16 cellular contexts compared by ENCODE assay signal in the genomic region with DNA sequence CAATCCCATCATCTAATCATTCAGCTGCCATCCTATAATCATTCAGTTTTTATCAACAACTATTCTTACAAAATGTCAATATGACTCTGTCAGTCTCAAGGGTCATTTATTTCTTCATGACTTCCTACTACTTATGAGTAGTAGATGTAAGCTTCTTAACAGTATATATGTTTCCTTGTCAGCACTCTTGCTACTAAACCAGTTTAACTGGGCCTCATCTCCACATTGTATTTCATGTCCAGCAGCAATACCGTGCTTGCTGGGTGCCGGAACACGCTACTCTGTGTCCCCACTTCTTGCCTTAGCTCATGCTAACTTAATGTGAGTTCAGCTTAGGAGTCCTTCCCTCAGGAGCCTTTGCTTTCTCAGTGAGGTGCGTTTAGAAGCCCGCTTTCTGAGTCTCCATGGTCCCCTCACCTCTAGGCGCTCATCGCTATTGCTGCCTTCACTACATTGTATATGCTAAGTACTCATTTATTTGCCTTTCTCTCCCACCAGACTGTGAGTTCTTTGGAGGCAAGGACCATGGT. TPM values are rescaled to one million over a fixed set of nuclear protein-coding genes. Genes with fewer than 3 reads are reported as not detected.
DNase-seq lines count a peak whose midpoint lies in the region; ATAC-seq, FAIRE-seq and TF ChIP-seq lines count a peak whose summit lies in the region.
"Had no signal": no experiment of that assay in that cellular context is flagged by ENCODE, and none has a peak within 500 bp of the region (broad histone marks: within the 10 kb centered on the region; RNA-seq: fewer than 3 reads in every experiment).

No MANE protein-coding gene starts in this region.

- peak overlapping the region; percentile 68; the same call in 1 of the 2 replicates for H3K27ac ChIP-seq in MM.1S (ENCODE audit: low read length)
- peak overlapping the region; percentile 9; the same call in 1 of the 3 replicates for H3K27ac ChIP-seq in K562 (ENCODE audit: extremely low read depth, low read depth, low read length)
- H3K27ac ChIP-seq: vagina had no signal

- H3K27me3 Mint-ChIP-seq in activated naive CD4-positive, alpha-beta T cell treated with anti-CD3 and anti-CD28 coated beads, Interleukin-2, amount 10 ng/mL, durations not matched to agents 7 days and 5 days, result no peaks in the 10 kb centered on the region
- H3K27me3 Mint-ChIP-seq in stimulated activated naive B cell treated with anti-CD40 and anti-IgM and Interleukin-4, amounts not matched to agents 10 μg/mL and 1 μg/mL and 100 μg/mL, for 72 hours, result no peaks in the 10 kb centered on the region

- in situ Hi-C loops in K562 (cut with MboI), result no loop called here
- in situ Hi-C loops in HAP-1 (cut with MboI; ENCODE audit: low sequenced_read_pairs), result no loop called here

- H4K20me1 ChIP-seq in MM.1S (ENCODE audit: insufficient read depth, low read length) (no peaks in the 10 kb centered on the region; the same call in 1 of the 2 replicates), K562 (replicated peaks; ENCODE audit: control insufficient read depth, insufficient read depth, low read length) (no peaks in the 10 kb centered on the region)

- BruUV-seq in K562 (replicated peaks; lab: Mats Ljungman, UMichigan), result no TSS peak

- peaks cover 2% of the 10 kb centered on the region for H3K36me3 Mint-ChIP-seq in activated naive CD4-positive, alpha-beta T cell treated with anti-CD3 and anti-CD28 coated beads, Interleukin-2, amount 10 ng/mL, durations not matched to agents 7 days and 5 days
- H3K36me3 Mint-ChIP-seq in stimulated activated naive B cell treated with anti-CD40 and anti-IgM and Interleukin-4, amounts not matched to agents 10 μg/mL and 1 μg/mL and 100 μg/mL, for 72 hours, result peaks cover 8 to 17% of the 10 kb centered on the region in 2 donors

- intact Hi-C loops in K562 (cut with micrococcal nuclease), result no loop called here

- peaks cover 34% of the 10 kb centered on the region for H3K4me1 Mint-ChIP-seq in activated naive CD4-positive, alpha-beta T cell treated with anti-CD3 and anti-CD28 coated beads, Interleukin-2, amount 10 ng/mL, durations not matched to agents 7 days and 5 days
- H3K4me1 Mint-ChIP-seq in stimulated activated naive B cell treated with anti-CD40 and anti-IgM and Interleukin-4, amounts not matched to agents 10 μg/mL and 1 μg/mL and 100 μg/mL, for 72 hours, result peaks cover 26 to 45% of the 10 kb centered on the region in 2 donors

- no peaks in the 10 kb centered on the region for H3K9me2 ChIP-seq in MM.1S (replicated peaks; ENCODE audit: insufficient read depth, low read length)

- no peak overlapping the region for H2AFZ ChIP-seq in MM.1S (ENCODE audit: low read length)
- no peak overlapping the region for H2AFZ ChIP-seq in K562 (ENCODE audit: low read depth, low read length)

- FAIRE-seq in K562 (lab: Jason Lieb, UNC), result no peak

- H3K4me1 ChIP-seq in MM.1S (ENCODE audit: low read length), result peaks cover 67% of the 10 kb centered on the region
- H3K4me1 ChIP-seq in K562 (replicated peaks in 1 of 2; ENCODE audit: control insufficient read depth in 2 of 2, insufficient read depth in 2 of 2, low read length in 2 of 2), result peaks cover 10 to 68% of the 10 kb centered on the region in 2 experiments
- H3K4me1 ChIP-seq in HAP-1, result peaks cover 13% of the 10 kb centered on the region

- ATAC-seq in K562, result no peak; the same call in 2 of the 3 replicates
- no peak for ATAC-seq in stimulated activated naive B cell treated with anti-CD40 and anti-IgM and Interleukin-4, amounts not matched to agents 10 μg/mL and 1 μg/mL and 100 μg/mL, for 72 hours (replicated peaks)
- no peak for ATAC-seq in activated CD4-positive, CD25-positive, alpha-beta regulatory T cell treated with anti-CD3 and anti-CD28 coated beads, Interleukin-2, amount 50 U/mL, for 24 hours
- ATAC-seq: HCT116 had no signal

- H3K27me3 ChIP-seq in MM.1S (replicated peaks; ENCODE audit: insufficient read depth, low read length) (no peaks in the 10 kb centered on the region), K562 (ENCODE audit: control insufficient read depth in 2 of 2, insufficient read depth in 2 of 2, low read length in 2 of 2) (no peaks in the 10 kb centered on the region), HAP-1 (ENCODE audit: low read depth) (no peaks in the 10 kb centered on the region)
- H3K27me3 ChIP-seq: spleen, stomach, vagina had no signal

- no peak for TF ChIP-seq POLR2A in K562 (conservative IDR thresholded peaks at IDR 0.05)

- H3K9me1 ChIP-seq in K562 (ENCODE audit: control insufficient read depth, insufficient read depth, low read length), result no peaks in the 10 kb centered on the region

- POLR2A ChIA-PET in K562 (lab: Yijun Ruan, JAX), result interaction anchor here (0.8 to 0.9 kb wide), 2 partner anchors 14 to 25 kb away, joined by 3 read pairs; no protein-coding TSS in a partner anchor

- DNase-seq in activated naive CD4-positive, alpha-beta T cell treated with anti-CD3 and anti-CD28 coated beads, Interleukin-2, amount 10 ng/mL, durations not matched to agents 7 days and 5 days, result no peak
- no peak for DNase-seq in activated naive CD4-positive, alpha-beta T cell treated with Interleukin-2 at 50 U/mL for 16 hours
- DNase-seq in MM.1S, result no peak
- DNase-seq in K562 (ENCODE audit: extremely low read depth in 1 of 4, low spot score in 3 of 4), result no peak
- DNase-seq in stimulated activated naive B cell treated with anti-CD40 and anti-IgM and Interleukin-4, amounts not matched to agents 10 μg/mL and 1 μg/mL and 100 μg/mL, for 72 hours, result no peak
- no peak for DNase-seq in HAP-1 (ENCODE audit: low spot score in 2 of 2)
- no peak for DNase-seq in MV-4-11 (lab: John Stamatoyannopoulos, UW)
- DNase-seq: activated CD4-positive, CD25-positive, alpha-beta regulatory T cell treated with anti-CD3 and anti-CD28 coated beads, Interleukin-2, amount 50 U/mL, for 72 hours; left cardiac atrium; NCI-H1092; NCI-H748 treated with DMSO at 0.1 percent for 48 hours; spleen; stomach had no signal

- WGBS in K562 (ENCODE audit: insufficient coverage, low coverage, missing lambda C conversion rate), result 91% methylated on average over 7 of the region's 7 CpGs

- peaks cover 50% of the 10 kb centered on the region for H3K79me2 ChIP-seq in MM.1S (ENCODE audit: low read length)
- peaks cover 57% of the 10 kb centered on the region for H3K79me2 ChIP-seq in K562 (ENCODE audit: control insufficient read depth, insufficient read depth, low read length)

- H3K4me2 ChIP-seq in MM.1S (ENCODE audit: low read depth, low read length) (peak overlapping the region; percentile 67), K562 (ENCODE audit: insufficient read depth, low read length) (no peak overlapping the region; the same call in 1 of the 2 replicates)

- CTCF ChIA-PET in activated naive CD4-positive, alpha-beta T cell treated with anti-CD3 and anti-CD28 coated beads, Interleukin-2, amount 10 ng/mL, durations not matched to agents 7 days and 5 days (lab: Charles Lee), result interaction anchor here (1.2 to 1.3 kb wide), 2 partner anchors 8 to 30 kb away, joined by 3 to 4 read pairs; no protein-coding TSS in a partner anchor
- CTCF ChIA-PET in K562 (lab: Yijun Ruan, JAX; ENCODE audit: low intra/inter-chr PET ratio), result no interaction called here

- no peaks in the 10 kb centered on the region for H3K9me3 Mint-ChIP-seq in activated naive CD4-positive, alpha-beta T cell treated with anti-CD3 and anti-CD28 coated beads, Interleukin-2, amount 10 ng/mL, durations not matched to agents 7 days and 5 days
- no peaks in the 10 kb centered on the region for H3K9me3 Mint-ChIP-seq in stimulated activated naive B cell treated with anti-CD40 and anti-IgM and Interleukin-4, amounts not matched to agents 10 μg/mL and 1 μg/mL and 100 μg/mL, for 72 hours

- H3K4me3 ChIP-seq in MM.1S (ENCODE audit: low read length), result no peak overlapping the region
- H3K4me3 ChIP-seq in K562, result no peak overlapping the region
- H3K4me3 ChIP-seq in HAP-1, result no peak overlapping the region
- H3K4me3 ChIP-seq: spleen, stomach, vagina had no signal

- H3K36me3 ChIP-seq in MM.1S (replicated peaks; ENCODE audit: insufficient read depth, low read length), result no peaks in the 10 kb centered on the region
- H3K36me3 ChIP-seq in K562 (ENCODE audit: control insufficient read depth, insufficient read depth, low read length), result no peaks in the 10 kb centered on the region; the same call in 2 of the 3 replicates
- no peaks in the 10 kb centered on the region for H3K36me3 ChIP-seq in HAP-1 (replicated peaks)
- H3K36me3 ChIP-seq: spleen, vagina had no signal

- no peak for TF ChIP-seq EP300 in K562 (IDR thresholded peaks at IDR 0.05; ENCODE audit: low read length)

- no peak for TF ChIP-seq RAD21 in K562 (CRISPR knock-in tag; conservative IDR thresholded peaks at IDR 0.05 in 1 of 2, IDR thresholded peaks at IDR 0.05 in 1 of 2)

- H3K9ac ChIP-seq in MM.1S (ENCODE audit: low read length), result peak overlapping the region; percentile 14; the same call in 1 of the 2 replicates
- H3K9ac ChIP-seq in K562 (ENCODE audit: insufficient read depth in 1 of 2, low read depth in 2 of 2, low read length in 2 of 2), result peak overlapping the region in 1 of 2 experiments; percentile 10; a peak in 1 of 4 replicates

- H3K9me3 ChIP-seq in MM.1S (replicated peaks; ENCODE audit: insufficient read depth, low read length), result no peaks in the 10 kb centered on the region
- H3K9me3 ChIP-seq in K562 (replicated peaks; ENCODE audit: control insufficient read depth, insufficient read depth, low read depth, low read length), result no peaks in the 10 kb centered on the region
- H3K9me3 ChIP-seq in HAP-1, result no peaks in the 10 kb centered on the region
- H3K9me3 ChIP-seq: spleen, stomach, vagina had no signal

- no peak overlapping the region for H3K4me3 Mint-ChIP-seq in activated naive CD4-positive, alpha-beta T cell treated with anti-CD3 and anti-CD28 coated beads, Interleukin-2, amount 10 ng/mL, durations not matched to agents 7 days and 5 days
- H3K4me3 Mint-ChIP-seq in stimulated activated naive B cell treated with anti-CD40 and anti-IgM and Interleukin-4, amounts not matched to agents 10 μg/mL and 1 μg/mL and 100 μg/mL, for 72 hours, result peak overlapping the region; percentile 1 to 49

- H3F3A ChIP-seq in MM.1S (ENCODE audit: insufficient read depth, low read length), result peaks cover 54% of the 10 kb centered on the region

- H3K27ac Mint-ChIP-seq in activated naive CD4-positive, alpha-beta T cell treated with anti-CD3 and anti-CD28 coated beads, Interleukin-2, amount 10 ng/mL, durations not matched to agents 7 days and 5 days, result peak overlapping the region; percentile 25
- H3K27ac Mint-ChIP-seq in stimulated activated naive B cell treated with anti-CD40 and anti-IgM and Interleukin-4, amounts not matched to agents 10 μg/mL and 1 μg/mL and 100 μg/mL, for 72 hours, result peak overlapping the region; percentile 75

- TF ChIP-seq CTCF in MM.1S (IDR thresholded peaks at IDR 0.05; ENCODE audit: low read length), result no peak
- no peak for TF ChIP-seq CTCF in K562 (IDR thresholded peaks at IDR 0.05 in 2 of 3, conservative IDR thresholded peaks at IDR 0.05 in 1 of 3; ENCODE audit: insufficient read depth in 2 of 3, low read depth in 1 of 3, low read length in 3 of 3)

RNA-seq across cellular contexts. Expression of gene ELL2, which starts 32.9 kb away (rescaled TPM):
- total RNA-seq in K562 (2011; cell fraction: chromatin; rRNA removed; ENCODE audit: low replicate concordance), result 31.2 and 65.3 TPM in 2 replicates
- total RNA-seq in K562 (2011; cell fraction: nucleolus; rRNA removed), result 11.2 and 15.0 TPM in 2 replicates
- 29.9 and 45.8 TPM in 2 replicates for total RNA-seq in K562 (2011; cell fraction: nucleoplasm; rRNA removed)
- total RNA-seq in K562 (2014; rRNA removed) (14.0 and 18.3 TPM in 2 replicates), K562 (2014; rRNA removed; fragmentation: Illumina TruSeq; extraction: Trizol) (14.7 and 17.1 TPM in 2 replicates), K562 (2015; rRNA removed; fragmentation: Illumina TruSeq; extraction: Trizol) (10.1 and 12.5 TPM in 2 replicates), K562 (2021) (16.2 and 23.1 TPM in 2 replicates)
- polyA plus RNA-seq in K562 (2011; rRNA removed) (11.1 and 16.3 TPM in 2 replicates), K562 (2014; fragmentation: Illumina TruSeq; extraction: Trizol) (11.4 and 14.5 TPM in 2 replicates), K562 (2014; fragmentation: Nextera tagmentation; extraction: Ambion mirVana) (1 to 10 TPM; 4.3 to 6.8 TPM), K562 (2014; rRNA removed) (9.0 and 14.6 TPM in 2 replicates)
- polyA plus RNA-seq in K562 (2011; cell fraction: cytosol; rRNA removed), result 4.0 and 4.7 TPM in 2 replicates
- polyA plus RNA-seq in K562 (2011; cell fraction: nucleus; rRNA removed), result 13.8 and 14.7 TPM in 2 replicates
- 8.3 and 11.9 TPM in 2 replicates for polyA plus RNA-seq in K562 (2012)
- polyA minus RNA-seq in K562 (2011; rRNA and poly(A)+ RNA removed), result 21.9 and 28.0 TPM in 2 replicates
- 4.8 and 11.7 TPM in 2 replicates for polyA minus RNA-seq in K562 (2011; cell fraction: cytosol; rRNA and poly(A)+ RNA removed)
- 21.4 and 33.0 TPM in 2 replicates for polyA minus RNA-seq in K562 (2011; cell fraction: nucleus; rRNA and poly(A)+ RNA removed)
